9 cellular contexts compared by ENCODE assay signal in the genomic region with DNA sequence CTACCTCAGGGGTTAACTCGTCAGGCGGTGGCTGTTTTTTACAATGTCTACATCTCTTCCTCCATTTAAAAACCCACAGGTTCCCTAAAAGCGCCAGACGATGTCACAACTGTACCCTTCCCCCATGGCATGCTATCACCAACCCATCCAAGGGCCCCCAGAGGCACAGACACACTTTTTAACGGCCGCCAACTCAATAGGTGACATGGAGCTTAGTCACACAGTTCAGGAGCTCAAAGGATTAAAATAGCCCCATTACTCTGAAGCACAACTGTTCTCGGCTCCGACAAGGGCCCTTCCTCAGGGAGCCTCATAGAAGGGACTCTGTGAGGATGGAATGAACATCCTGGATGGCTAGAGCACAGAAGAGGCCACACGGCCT. TPM values are rescaled to one million over a fixed set of nuclear protein-coding genes. Genes with fewer than 3 reads are reported as not detected.
A peak's percentile ranks its signal among the peaks of the same experiment; 100 is the strongest.
DNase-seq lines count a peak whose midpoint lies in the region; ATAC-seq lines count a peak whose summit lies in the region.
"Had no signal": no experiment of that assay in that cellular context is flagged by ENCODE, and none has a peak within 500 bp of the region (broad histone marks: within the 10 kb centered on the region; RNA-seq: fewer than 3 reads in every experiment).

No MANE protein-coding gene starts in this region.

- peaks cover 6% of the 10 kb centered on the region for H3K36me3 Mint-ChIP-seq in effector memory CD8-positive, alpha-beta T cell (ENCODE audit: insufficient read depth)

- peak overlapping the region in 1 of 2 donors; percentile 29 for H3K4me3 Mint-ChIP-seq in effector memory CD8-positive, alpha-beta T cell
- H3K4me3 Mint-ChIP-seq: mesothelial cell of epicardium had no signal

- ATAC-seq in GM18502 (IDR thresholded peaks at IDR 0.05; ENCODE audit: poor library complexity, unreplicated experiment), result peak; percentile 43
- ATAC-seq in effector memory CD8-positive, alpha-beta T cell (replicated peaks), result peak; percentile 22
- no peak for ATAC-seq in GM21786 (IDR thresholded peaks at IDR 0.05; ENCODE audit: unreplicated experiment)

- H3K27me3 Mint-ChIP-seq in effector memory CD8-positive, alpha-beta T cell, result no peaks in the 10 kb centered on the region

- peak overlapping the region in 1 of 2 donors; percentile 46 for H3K27ac Mint-ChIP-seq in effector memory CD8-positive, alpha-beta T cell
- H3K27ac Mint-ChIP-seq: mesothelial cell of epicardium had no signal

- DNase-seq in AML-193 (lab: John Stamatoyannopoulos, UW) (peak; percentile 72 to 75), NOMO-1 (lab: John Stamatoyannopoulos, UW; ENCODE audit: unreplicated experiment in 2 of 2) (peak; percentile 98 to 99), midbrain (lab: John Stamatoyannopoulos, UW) (no peak), putamen (ENCODE audit: low spot score) (no peak), cerebellum (ENCODE audit: low spot score) (no peak)
- no peak for DNase-seq in effector memory CD8-positive, alpha-beta T cell

- H3K4me1 Mint-ChIP-seq in effector memory CD8-positive, alpha-beta T cell (ENCODE audit: low read depth in 2 of 2), result peaks cover 15 to 29% of the 10 kb centered on the region in 2 donors

- no peaks in the 10 kb centered on the region for H3K9me3 Mint-ChIP-seq in effector memory CD8-positive, alpha-beta T cell

RNA-seq across cellular contexts. Expression of a gene that starts 12.4 kb away (rescaled TPM):
- 7.9 TPM for total RNA-seq in cerebellum

Comparison
In these comparisons a context has a peak if more than half of its experiments do, and no peak if none do; other contexts are left out.
1. DNase-seq: peak in AML-193 (2 of 2) and NOMO-1 (2 of 2); none in effector memory CD8-positive, alpha-beta T cell (0 of 3), midbrain (single experiment), putamen (single experiment) and cerebellum (single experiment).